In the genomic region with DNA sequence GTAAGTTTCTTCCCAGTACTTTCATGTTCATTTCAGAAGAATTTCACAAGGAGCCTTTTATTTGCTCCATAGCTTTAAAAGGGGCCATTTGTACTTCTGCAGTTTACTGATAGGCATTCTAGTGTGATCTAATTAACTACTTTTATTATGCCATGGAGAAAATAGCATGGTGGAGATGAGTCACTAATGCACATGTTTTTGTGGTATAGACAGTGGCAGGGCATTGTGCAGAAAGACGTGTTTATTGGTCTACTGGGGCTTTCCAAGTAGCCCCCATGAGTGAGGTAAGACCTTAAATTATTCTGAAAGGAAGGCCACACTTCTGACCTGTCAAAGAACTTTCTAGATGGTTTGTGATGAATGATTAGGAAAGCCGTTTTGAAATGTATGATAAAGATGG, we compare ENCODE assay signal across 26 cellular contexts.
A peak's percentile ranks its signal among the peaks of the same experiment; 100 is the strongest.
DNase-seq lines count a peak whose midpoint lies in the region; ATAC-seq, FAIRE-seq and TF ChIP-seq lines count a peak whose summit lies in the region.
"Had no signal": no experiment of that assay in that cellular context is flagged by ENCODE, and none has a peak within 500 bp of the region (broad histone marks: within the 10 kb centered on the region; RNA-seq: fewer than 3 reads in every experiment).

No MANE protein-coding gene starts in this region.

- H3K27ac ChIP-seq in GM12878 (ENCODE audit: control insufficient read depth, insufficient read depth), result no peak overlapping the region
- H3K27ac ChIP-seq in stomach, result no peak overlapping the region
- H3K27ac ChIP-seq: epithelial cell of prostate, PC-9, sigmoid colon, tibial nerve had no signal

- CTCF ChIA-PET in GM12878 (lab: Yijun Ruan, JAX), result no interaction called here

- RAD21 ChIA-PET in GM12878 (lab: Charles Lee; ENCODE audit: unreplicated experiment), result interaction anchor here (1.3 kb wide), 1 partner anchor 16 kb away, joined by 3 read pairs; no protein-coding TSS in a partner anchor

- SMC1A ChIA-PET in GM12878 (lab: Charles Lee; ENCODE audit: uncharacterized antibody, unreplicated experiment), result interaction anchor here (1.4 to 3.0 kb wide), 2 partner anchors 11 to 16 kb away, joined by 3 to 11 read pairs; no protein-coding TSS in a partner anchor

- no peaks in the 10 kb centered on the region for H3K79me2 ChIP-seq in GM12878 (ENCODE audit: control insufficient read depth, insufficient read depth, low read length)

- TF ChIP-seq POLR2A in GM12878 (IDR thresholded peaks at IDR 0.05; ENCODE audit: low read depth, low read length) (no peak), stomach (IDR thresholded peaks at IDR 0.05) (no peak)

- POLR2A ChIA-PET in GM12878 (lab: Charles Lee), result no interaction called here

- H3K9me3 ChIP-seq in GM12878 (replicated peaks; ENCODE audit: control insufficient read depth, insufficient read depth, low read length), result no peaks in the 10 kb centered on the region; the same call in 2 of the 3 replicates
- H3K9me3 ChIP-seq in stomach, result no peaks in the 10 kb centered on the region
- H3K9me3 ChIP-seq: HAP-1, sigmoid colon, tibial nerve had no signal

- no peaks in the 10 kb centered on the region for H3K27me3 ChIP-seq in GM12878 (replicated peaks in 1 of 2; ENCODE audit: control insufficient read depth in 2 of 2, insufficient read depth in 2 of 2, low read length in 1 of 2)
- no peaks in the 10 kb centered on the region for H3K27me3 ChIP-seq in stomach
- H3K27me3 ChIP-seq: sigmoid colon, tibial nerve had no signal

- peak; percentile 89 to 91 for TF ChIP-seq EP300 in GM12878 (IDR thresholded peaks at IDR 0.05; ENCODE audit: borderline replicate concordance in 1 of 2, control insufficient read depth in 1 of 2, low read depth in 2 of 2, low read length in 2 of 2)
- no peak for TF ChIP-seq EP300 in stomach (IDR thresholded peaks at IDR 0.05)

- H3K4me3 ChIP-seq in GM12878, result no peak overlapping the region
- no peak overlapping the region for H3K4me3 ChIP-seq in stomach
- H3K4me3 ChIP-seq: HAP-1, PC-9, sigmoid colon, tibial nerve had no signal

- 0% methylated on average over 2 of the region's 2 CpGs for WGBS in GM12878 (ENCODE audit: insufficient coverage, insufficient replicate concordance, low lambda C conversion rate, missing lambda C conversion rate)
- 44 to 52% (median 50%) methylated on average over 2 of the region's 2 CpGs for WGBS in stomach, 5 donors

- ATAC-seq in GM12878, result peak; percentile 96
- ATAC-seq: activated naive CD4-positive, alpha-beta T cell treated with anti-CD3 and anti-CD28 coated beads, Interleukin-2, amount 50 U/mL, for 72 hours; activated T-helper 17 cell treated with anti-CD3 and anti-CD28 coated beads, Interleukin-2, amount 50 U/mL, for 72 hours; left lobe of liver; stimulated activated naive CD8-positive, alpha-beta T cell treated with anti-CD3 and anti-CD28 coated beads, Interleukin-15, amount 100 ng/mL, for 72 hours; WTC11 had no signal

- no peak for TF ChIP-seq CTCF in GM12878 (IDR thresholded peaks at IDR 0.05 in 2 of 3, conservative IDR thresholded peaks at IDR 0.05 in 1 of 3; ENCODE audit: control insufficient read depth in 2 of 3, extremely low read depth in 1 of 3, insufficient read depth in 1 of 3, low read depth in 3 of 3, low read length in 3 of 3)
- no peak for TF ChIP-seq CTCF in stomach (IDR thresholded peaks at IDR 0.05)

- FAIRE-seq in GM12878 (lab: Jason Lieb, UNC), result no peak

- H2AFZ ChIP-seq in GM12878 (ENCODE audit: control insufficient read depth, low read depth, low read length), result no peak overlapping the region
- H2AFZ ChIP-seq: PC-9 had no signal

- no peak for TF ChIP-seq RAD21 in GM12878 (IDR thresholded peaks at IDR 0.05; ENCODE audit: insufficient read depth, low read depth, low read length)

- H3K9ac ChIP-seq in GM12878 (ENCODE audit: control insufficient read depth, insufficient read depth, low read length), result no peak overlapping the region

- H3K4me2 ChIP-seq in GM12878 (ENCODE audit: control insufficient read depth, insufficient read depth), result no peak overlapping the region
- H3K4me2 ChIP-seq: PC-9 had no signal

- in situ Hi-C loops in GM12878 (cut with MboI), result no loop called here

- no TSS peak for BruUV-seq in GM12878 (replicated peaks; lab: Mats Ljungman, UMichigan)

- no peaks in the 10 kb centered on the region for H4K20me1 ChIP-seq in GM12878 (ENCODE audit: control insufficient read depth, insufficient read depth)

- peak; percentile 37 for DNase-seq in EL
- peak; percentile 30 for DNase-seq in HT1080 (ENCODE audit: low read depth)
- peak; percentile 15 for DNase-seq in GM12878 (ENCODE audit: low read depth, low spot score)
- peak; percentile 59 for DNase-seq in myocyte (ENCODE audit: low read depth)
- no peak for DNase-seq in AG08396 (ENCODE audit: low spot score)
- no peak for DNase-seq in DMS153 treated with DMSO at 0.1 percent for 48 hours (lab: John Stamatoyannopoulos, UW; ENCODE audit: unreplicated experiment)
- DNase-seq in stomach, result no peak
- no peak for DNase-seq in SIG-M5 treated with dmso at 0.1 percent for 504 hours (lab: John Stamatoyannopoulos, UW; ENCODE audit: unreplicated experiment)
- DNase-seq: aorta; cerebellar nuclear complex; DMS 273 treated with DMSO at 0.1 percent for 48 hours; GDM1; midbrain; NCI-H1417; PC-9; Right ventricle myocardium superior; sigmoid colon; stimulated activated naive CD8-positive, alpha-beta T cell treated with anti-CD3 and anti-CD28 coated beads, Interleukin-15, amount 100 ng/mL, for 72 hours; T1000 had no signal

- H3K36me3 ChIP-seq in GM12878 (ENCODE audit: control insufficient read depth in 2 of 2, insufficient read depth in 2 of 2, low read length in 1 of 2), result no peaks in the 10 kb centered on the region
- H3K36me3 ChIP-seq in stomach, result no peaks in the 10 kb centered on the region
- H3K36me3 ChIP-seq: HAP-1, sigmoid colon, tibial nerve had no signal

- H3K4me1 ChIP-seq in GM12878 (ENCODE audit: control insufficient read depth, insufficient read depth, low read length) (no peaks in the 10 kb centered on the region), stomach (no peaks in the 10 kb centered on the region)
- H3K4me1 ChIP-seq: sigmoid colon, tibial nerve had no signal

- intact Hi-C loops in GM12878 (cut with micrococcal nuclease; ENCODE audit: unreplicated experiment) (loop anchor here (1.0 kb wide), 1 partner anchor 16 kb away; no protein-coding TSS in a partner anchor), stomach (cut with DNase I; ENCODE audit: low total_unique reads) (no loop called here)

TF ChIP-seq in GM12878, 131 proteins besides CTCF, POLR2A, EP300 and RAD21 (continues in another document):
- TF ChIP-seq STAT3 (IDR thresholded peaks at IDR 0.05; ENCODE audit: low read depth, low read length) (peak; percentile 49; the same call in 1 of the 2 replicates), RAD51 (IDR thresholded peaks at IDR 0.05) (0 out of 2 replicates have a peak, but pooled peaks have one; percentile 10), IKZF2 (IDR thresholded peaks at IDR 0.05) (peak; percentile 50 to 55; a peak in 2 of 4 replicates), DPF2 (IDR thresholded peaks at IDR 0.05) (peak; percentile 30; the same call in 1 of the 2 replicates)
- TF ChIP-seq, protein P1, sequence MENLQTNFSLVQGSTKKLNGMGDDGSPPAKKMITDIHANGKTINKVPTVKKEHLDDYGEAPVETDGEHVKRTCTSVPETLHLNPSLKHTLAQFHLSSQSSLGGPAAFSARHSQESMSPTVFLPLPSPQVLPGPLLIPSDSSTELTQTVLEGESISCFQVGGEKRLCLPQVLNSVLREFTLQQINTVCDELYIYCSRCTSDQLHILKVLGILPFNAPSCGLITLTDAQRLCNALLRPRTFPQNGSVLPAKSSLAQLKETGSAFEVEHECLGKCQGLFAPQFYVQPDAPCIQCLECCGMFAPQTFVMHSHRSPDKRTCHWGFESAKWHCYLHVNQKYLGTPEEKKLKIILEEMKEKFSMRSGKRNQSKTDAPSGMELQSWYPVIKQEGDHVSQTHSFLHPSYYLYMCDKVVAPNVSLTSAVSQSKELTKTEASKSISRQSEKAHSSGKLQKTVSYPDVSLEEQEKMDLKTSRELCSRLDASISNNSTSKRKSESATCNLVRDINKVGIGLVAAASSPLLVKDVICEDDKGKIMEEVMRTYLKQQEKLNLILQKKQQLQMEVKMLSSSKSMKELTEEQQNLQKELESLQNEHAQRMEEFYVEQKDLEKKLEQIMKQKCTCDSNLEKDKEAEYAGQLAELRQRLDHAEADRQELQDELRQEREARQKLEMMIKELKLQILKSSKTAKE (IDR thresholded peaks at IDR 0.05; ENCODE audit: low read depth, poor library complexity, severe bottlenecking), result peak; percentile 64
- TF ChIP-seq, protein P2, sequence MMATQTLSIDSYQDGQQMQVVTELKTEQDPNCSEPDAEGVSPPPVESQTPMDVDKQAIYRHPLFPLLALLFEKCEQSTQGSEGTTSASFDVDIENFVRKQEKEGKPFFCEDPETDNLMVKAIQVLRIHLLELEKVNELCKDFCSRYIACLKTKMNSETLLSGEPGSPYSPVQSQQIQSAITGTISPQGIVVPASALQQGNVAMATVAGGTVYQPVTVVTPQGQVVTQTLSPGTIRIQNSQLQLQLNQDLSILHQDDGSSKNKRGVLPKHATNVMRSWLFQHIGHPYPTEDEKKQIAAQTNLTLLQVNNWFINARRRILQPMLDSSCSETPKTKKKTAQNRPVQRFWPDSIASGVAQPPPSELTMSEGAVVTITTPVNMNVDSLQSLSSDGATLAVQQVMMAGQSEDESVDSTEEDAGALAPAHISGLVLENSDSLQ (IDR thresholded peaks at IDR 0.05), result peak; percentile 46; the same call in 1 of the 2 replicates

Comparison
In these comparisons a context has a peak if more than half of its experiments do, and no peak if none do; other contexts are left out.
1. DNase-seq: peak in EL (single experiment), HT1080 (single experiment), GM12878 (single experiment) and myocyte (single experiment); none in AG08396 (single experiment), DMS153 treated with DMSO at 0.1 percent for 48 hours (single experiment), stomach (single experiment) and SIG-M5 treated with dmso at 0.1 percent for 504 hours (single experiment).